Comparison of ENCODE assay signal across 1 cellular context in genomic region chr10:95800286-95800685, GRCh38. TPM values are rescaled to one million over a fixed set of nuclear protein-coding genes. Genes with fewer than 3 reads are reported as not detected.
"Had no signal": no experiment of that assay in that cellular context is flagged by ENCODE, and none has a peak within 500 bp of the region (broad histone marks: within the 10 kb centered on the region; RNA-seq: fewer than 3 reads in every experiment).

No MANE protein-coding gene starts in this region.

RNA-seq across cellular contexts. Expression of gene ENTPD1, which starts 44.3 kb away (rescaled TPM):
- total RNA-seq: bronchial epithelial cell had no signal
